ENCODE assay signal across 8 cellular contexts in genomic region chr10:63630085-63630927, GRCh38.
DNase-seq lines count a peak whose midpoint lies in the region; ATAC-seq lines count a peak whose summit lies in the region.

No MANE protein-coding gene starts in this region.

- ATAC-seq in GM19023 (IDR thresholded peaks at IDR 0.05; ENCODE audit: unreplicated experiment) (peak; percentile 69), HG03175 (IDR thresholded peaks at IDR 0.05; ENCODE audit: unreplicated experiment) (peak; percentile 71)

- H3K27ac ChIP-seq in cingulate gyrus (ENCODE audit: low read depth, low read length) = peak overlapping the region; percentile 95

- DNase-seq in AG20443 (ENCODE audit: low spot score) (peak; percentile 92), NCI-H345 (lab: John Stamatoyannopoulos, UW) (peak; percentile 77), left kidney (ENCODE audit: low read depth, low spot score) (peak; percentile 96)
- peak; percentile 82 to 88 for DNase-seq in activated CD4-positive, alpha-beta T cell treated with anti-CD3 and anti-CD28 coated beads for 4 hours
- peak; percentile 74 to 76 for DNase-seq in stimulated activated CD4-positive, alpha-beta T cell treated with anti-CD3 and anti-CD28 coated beads, Interleukin-1b, Interleukin-23, amount 100 ng/mL, for 4 hours (ENCODE audit: low read depth in 2 of 2)

Comparison
In these comparisons a context has a peak if more than half of its experiments do, and no peak if none do; other contexts are left out.
1. Peak in every context shown above with its lines: DNase-seq, ATAC-seq and H3K27ac ChIP-seq.